10 cellular contexts compared by ENCODE assay signal in the genomic region with DNA sequence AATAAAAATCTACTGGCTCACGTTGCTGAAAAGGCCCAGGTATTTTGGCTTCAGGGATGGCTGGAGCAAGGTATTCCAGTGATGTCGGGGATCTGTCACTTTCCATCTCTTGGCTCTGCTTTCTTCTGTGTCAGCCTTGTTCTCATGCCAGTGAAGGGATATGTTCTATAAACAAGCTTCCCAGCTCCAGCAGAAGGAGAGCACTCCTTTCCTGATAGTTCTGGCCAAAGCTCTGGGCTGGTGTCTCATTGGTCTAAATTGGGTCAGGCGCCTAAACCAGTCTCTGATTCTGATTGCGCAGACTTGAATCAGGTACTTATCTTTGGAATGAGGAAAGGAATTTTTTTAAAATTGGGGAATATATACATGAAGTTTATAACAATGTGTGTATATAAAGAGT. TPM values are rescaled to one million over a fixed set of nuclear protein-coding genes. Genes with fewer than 3 reads are reported as not detected.
DNase-seq lines count a peak whose midpoint lies in the region; ATAC-seq and TF ChIP-seq lines count a peak whose summit lies in the region.
"Had no signal": no experiment of that assay in that cellular context is flagged by ENCODE, and none has a peak within 500 bp of the region (broad histone marks: within the 10 kb centered on the region; RNA-seq: fewer than 3 reads in every experiment).

No MANE protein-coding gene starts in this region.

- intact Hi-C loops in dorsolateral prefrontal cortex (cut with DNase I): no loop called here
- intact Hi-C loops in transverse colon (cut with DNase I; ENCODE audit: low total_unique reads): no loop called here

- H3K9me3 ChIP-seq in MG63: no peaks in the 10 kb centered on the region
- H3K9me3 ChIP-seq in lung (ENCODE audit: control insufficient read depth in 2 of 2, insufficient read depth in 1 of 2, low read length in 1 of 2): no peaks in the 10 kb centered on the region
- H3K9me3 ChIP-seq in transverse colon: no peaks in the 10 kb centered on the region

- ATAC-seq in lung (ENCODE audit: insufficient read depth, low FRiP score) (no peak), GM18868 (IDR thresholded peaks at IDR 0.05; ENCODE audit: unreplicated experiment) (no peak)
- ATAC-seq: SK-N-SH treated with all-trans-retinoic acid at 6 μM for 48 hours; stimulated activated naive CD8-positive, alpha-beta T cell treated with anti-CD3 and anti-CD28 coated beads, Interleukin-15, amount 100 ng/mL, for 72 hours had no signal

- no peak overlapping the region for H3K4me3 ChIP-seq in MG63
- no peak overlapping the region for H3K4me3 ChIP-seq in dorsolateral prefrontal cortex
- no peak overlapping the region for H3K4me3 ChIP-seq in lung
- H3K4me3 ChIP-seq in transverse colon: no peak overlapping the region

- TF ChIP-seq POLR2A in transverse colon (IDR thresholded peaks at IDR 0.05): no peak

- 41 to 79% methylated on average over 4 of the region's 4 CpGs for WGBS in lung, 2 donors
- WGBS in transverse colon (ENCODE audit: low coverage in 1 of 2), 2 donors: 62 to 67% methylated on average over 3 to 4 of the region's 4 CpGs

- no peaks in the 10 kb centered on the region for H3K36me3 ChIP-seq in MG63
- H3K36me3 ChIP-seq in lung (ENCODE audit: control insufficient read depth in 2 of 2, insufficient read depth in 2 of 2, low read length in 2 of 2): peaks cover 0 to 2% of the 10 kb centered on the region in 2 donors
- H3K36me3 ChIP-seq in transverse colon: no peaks in the 10 kb centered on the region

- DNase-seq in MG63: peak; percentile 56
- peak in 2 of 10 donors; percentile 24 to 81 for DNase-seq in dorsolateral prefrontal cortex
- DNase-seq in lung (ENCODE audit: low spot score): peak; percentile 55
- DNase-seq in transverse colon: no peak
- DNase-seq in NCI-H2081 treated with DMSO at 0.1 percent for 48 hours (lab: John Stamatoyannopoulos, UW): no peak
- DNase-seq in germinal center (ENCODE audit: low spot score): no peak
- DNase-seq: NCI-H1048; stimulated activated naive CD8-positive, alpha-beta T cell treated with anti-CD3 and anti-CD28 coated beads, Interleukin-15, amount 100 ng/mL, for 72 hours had no signal

- in situ Hi-C loops in transverse colon (cut with MboI; ENCODE audit: low pct_ligation_motif_present in 1 of 4, low pct_unique_long_range_greater_than_20kb in 1 of 4, low sequenced_read_pairs in 3 of 4): no loop called here

- H3K27me3 ChIP-seq in MG63: no peaks in the 10 kb centered on the region
- H3K27me3 ChIP-seq in dorsolateral prefrontal cortex: no peaks in the 10 kb centered on the region
- no peaks in the 10 kb centered on the region for H3K27me3 ChIP-seq in lung (ENCODE audit: control insufficient read depth, insufficient read depth)
- H3K27me3 ChIP-seq in transverse colon: no peaks in the 10 kb centered on the region

- TF ChIP-seq EP300 in transverse colon (IDR thresholded peaks at IDR 0.05; ENCODE audit: low read depth): no peak

- peaks cover 15 to 17% of the 10 kb centered on the region in 2 donors for H3K4me1 ChIP-seq in lung (ENCODE audit: control insufficient read depth in 2 of 2, insufficient read depth in 2 of 2, low read length in 2 of 2)
- H3K4me1 ChIP-seq in transverse colon: peaks cover 22 to 70% (median 48%) of the 10 kb centered on the region in 4 donors

- H3K27ac ChIP-seq in dorsolateral prefrontal cortex (peak overlapping the region in 46 of 59 donors; percentile 2 to 99 (median 48)), lung (ENCODE audit: low read depth in 1 of 2, low read length in 1 of 2) (peak overlapping the region in 1 of 2 donors; percentile 26), transverse colon (peak overlapping the region; percentile 70 to 78 (median 76))

- TF ChIP-seq CTCF in dorsolateral prefrontal cortex (IDR thresholded peaks at IDR 0.05 in 54 of 56, conservative IDR thresholded peaks at IDR 0.05 in 2 of 56; ENCODE audit: low read depth in 1 of 56, partially characterized antibody in 56 of 56): no peak
- no peak for TF ChIP-seq CTCF in lung (IDR thresholded peaks at IDR 0.05; ENCODE audit: control extremely low read depth, extremely low read depth)
- TF ChIP-seq CTCF in transverse colon (IDR thresholded peaks at IDR 0.05): no peak

RNA-seq across cellular contexts. Expression of a gene that starts 5.1 kb away (rescaled TPM):
- 5.8 and 31.5 TPM in 2 replicates for total RNA-seq in MG63 (2014; rRNA removed; shearing (Covaris generic); ENCODE audit: low replicate concordance)
- total RNA-seq in dorsolateral prefrontal cortex: 10 to 100 TPM; 19.1 to 51.5 (median 35.4) TPM
- total RNA-seq in lung: 10 to 100 TPM; 49.9 to 63.1 TPM
- 10 to 100 TPM; 13.7 to 21.6 TPM for polyA plus RNA-seq in lung
- 10 to 100 TPM; 15.7 to 46.4 (median 45.7) TPM for total RNA-seq in transverse colon

RNA-seq across cellular contexts. Expression of a gene that starts 37.8 kb away (rescaled TPM):
- 18.0 and 18.4 TPM in 2 replicates for total RNA-seq in MG63 (2014; rRNA removed; shearing (Covaris generic); ENCODE audit: low replicate concordance)
- 10 to 100 TPM; 23.7 to 52.8 (median 39.3) TPM for total RNA-seq in dorsolateral prefrontal cortex
- total RNA-seq in lung: 10 to 100 TPM; 22.0 to 25.8 TPM
- 10 to 100 TPM in 1 of 2 donors, 1 to 10 TPM in 1; 9.1 to 11.5 TPM for polyA plus RNA-seq in lung
- total RNA-seq in transverse colon: 10 to 100 TPM in 3 of 4 donors, 1 to 10 TPM in 1; 9.6 to 22.9 (median 16.2) TPM

Comparison
In these comparisons a context has a peak if more than half of its experiments do, and no peak if none do; other contexts are left out.
1. DNase-seq: peak in MG63 (single experiment) and lung (single experiment); none in transverse colon (single experiment), NCI-H2081 treated with DMSO at 0.1 percent for 48 hours (single experiment) and germinal center (single experiment).